Comparison of ENCODE assay signal across 13 cellular contexts in the genomic region with DNA sequence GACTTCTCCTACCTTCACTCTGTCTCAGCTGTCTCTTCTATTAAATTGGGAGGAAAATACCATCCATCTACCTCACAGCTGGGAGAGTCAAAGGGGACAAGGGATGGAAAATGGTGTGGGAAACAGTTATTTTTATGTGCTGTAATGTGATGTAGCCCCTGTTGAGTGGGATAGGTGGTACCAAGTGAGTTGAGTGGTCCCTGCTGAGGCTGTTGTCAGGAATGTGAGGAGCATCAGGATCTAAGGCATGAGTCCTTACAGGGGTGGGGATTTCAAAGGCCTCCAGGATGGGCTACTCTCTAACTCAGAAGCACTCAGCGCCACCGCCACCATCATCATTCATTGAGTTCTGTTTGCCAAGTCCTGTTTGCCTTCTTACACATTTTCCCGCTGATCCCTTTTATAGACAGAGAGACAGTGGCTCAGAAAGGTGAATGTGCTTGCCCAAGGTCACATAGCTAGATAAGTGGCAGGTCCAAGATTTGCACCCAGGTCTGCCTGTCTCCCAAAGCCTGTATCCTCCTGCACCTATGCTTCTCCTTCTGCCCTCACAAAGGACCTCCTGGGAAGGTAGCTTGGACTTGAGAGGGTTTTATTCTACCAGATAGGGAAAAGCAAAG. TPM values are rescaled to one million over a fixed set of nuclear protein-coding genes. Genes with fewer than 3 reads are reported as not detected.
A peak's percentile ranks its signal among the peaks of the same experiment; 100 is the strongest.
DNase-seq lines count a peak whose midpoint lies in the region; ATAC-seq, FAIRE-seq and TF ChIP-seq lines count a peak whose summit lies in the region.
"Had no signal": no experiment of that assay in that cellular context is flagged by ENCODE, and none has a peak within 500 bp of the region (broad histone marks: within the 10 kb centered on the region; RNA-seq: fewer than 3 reads in every experiment).

No MANE protein-coding gene starts in this region.

- CTCF ChIA-PET in activated CD4-positive, alpha-beta T cell treated with anti-CD3 and anti-CD28 coated beads for 36 hours (lab: Charles Lee): interaction anchor here (0.9 to 3.4 kb wide), 8 partner anchors 8 to 73 kb away, joined by 3 to 13 read pairs (median 6); no protein-coding TSS in a partner anchor

- H3K79me2 ChIP-seq in astrocyte (ENCODE audit: insufficient read depth, low read length): peaks cover 13% of the 10 kb centered on the region

- H4K20me1 ChIP-seq in astrocyte (ENCODE audit: insufficient read depth, low read length): peaks cover 3% of the 10 kb centered on the region

- POLR2A ChIA-PET in activated CD4-positive, alpha-beta T cell treated with anti-CD3 and anti-CD28 coated beads for 36 hours (lab: Charles Lee): no interaction called here

- H3K23ac ChIP-seq in mesenchymal stem cell (ENCODE audit: low read length in 2 of 2): peak overlapping the region in 1 of 2 experiments; percentile 77

- H3K9me3 ChIP-seq in astrocyte (ENCODE audit: insufficient read depth, low read depth, low read length) (no peaks in the 10 kb centered on the region), mesenchymal stem cell (ENCODE audit: control insufficient read depth, low read length) (no peaks in the 10 kb centered on the region), stomach (no peaks in the 10 kb centered on the region)

- H3K18ac ChIP-seq in mesenchymal stem cell (ENCODE audit: low read depth in 1 of 2, low read length in 2 of 2): peak overlapping the region; percentile 37 to 96

- H2BK120ac ChIP-seq in mesenchymal stem cell (ENCODE audit: low read depth, low read length): peak overlapping the region; percentile 37

- H3K4ac ChIP-seq in mesenchymal stem cell (ENCODE audit: low read depth in 1 of 2, low read length in 2 of 2): peak overlapping the region; percentile 27 to 95

- H4K8ac ChIP-seq in mesenchymal stem cell (ENCODE audit: low read length): peak overlapping the region; percentile 10

- no peak for TF ChIP-seq POLR2A in stomach (IDR thresholded peaks at IDR 0.05)

- H3K4me1 Mint-ChIP-seq in astrocyte (ENCODE audit: low read depth, unreplicated experiment): peaks cover 39% of the 10 kb centered on the region
- H3K4me1 Mint-ChIP-seq in activated CD4-positive, alpha-beta T cell treated with anti-CD3 and anti-CD28 coated beads for 36 hours: peaks cover 42% of the 10 kb centered on the region

- H3K36me3 Mint-ChIP-seq in astrocyte (ENCODE audit: low read depth, unreplicated experiment): no peaks in the 10 kb centered on the region
- H3K36me3 Mint-ChIP-seq in activated CD4-positive, alpha-beta T cell treated with anti-CD3 and anti-CD28 coated beads for 36 hours (ENCODE audit: low read depth): peaks cover 2% of the 10 kb centered on the region

- no peak for TF ChIP-seq EP300 in stomach (IDR thresholded peaks at IDR 0.05)

- H3K4me1 ChIP-seq in astrocyte (ENCODE audit: insufficient read depth, low read length): peaks cover 49% of the 10 kb centered on the region
- peaks cover 12% of the 10 kb centered on the region for H3K4me1 ChIP-seq in mesenchymal stem cell (ENCODE audit: control insufficient read depth, insufficient read depth, low read depth, low read length)
- H3K4me1 ChIP-seq in stomach: peaks cover 51 to 76% (median 58%) of the 10 kb centered on the region in 4 donors

- H2AFZ ChIP-seq in astrocyte (ENCODE audit: low read depth, low read length) (no peak overlapping the region), mesenchymal stem cell (ENCODE audit: low read depth, low read length) (no peak overlapping the region)

- no peak for FAIRE-seq in astrocyte (lab: Jason Lieb, UNC)
- FAIRE-seq: keratinocyte had no signal

- H3K79me1 ChIP-seq in mesenchymal stem cell (replicated peaks; ENCODE audit: low read length, poor library complexity, severe bottlenecking): peaks cover 1% of the 10 kb centered on the region

- 100% methylated on average over 3 of the region's 3 CpGs for WGBS in mesenchymal stem cell
- WGBS in stomach, 5 donors: 70 to 84% (median 82%) methylated on average over 3 of the region's 3 CpGs

- H2BK5ac ChIP-seq in mesenchymal stem cell (ENCODE audit: low read depth, low read length, poor library complexity, severe bottlenecking): no peak overlapping the region

- peak overlapping the region; percentile 97 for H3K27ac ChIP-seq in astrocyte (ENCODE audit: low read depth, low read length)
- no peak overlapping the region for H3K27ac ChIP-seq in mesenchymal stem cell (ENCODE audit: low read length, poor library complexity, severe bottlenecking)
- H3K27ac ChIP-seq in stomach: peak overlapping the region in 4 of 5 donors; percentile 96 to 97 (median 97)

- H2AK5ac ChIP-seq in mesenchymal stem cell (ENCODE audit: low read length, severe bottlenecking): peak overlapping the region; percentile 75

- DNase-seq in EH (ENCODE audit: low read depth) (peak; percentile 14), astrocyte (ENCODE audit: low read depth) (no peak), mesenchymal stem cell (no peak), stomach (no peak), retina (no peak), dedifferentiated amniotic fluid mesenchymal stem cell (ENCODE audit: extremely low spot score) (no peak), MV-4-11 (lab: John Stamatoyannopoulos, UW) (no peak)
- DNase-seq in activated CD4-positive, alpha-beta T cell treated with anti-CD3 and anti-CD28 coated beads for 36 hours: no peak
- DNase-seq: activated CD4-positive, alpha-beta T cell treated with anti-CD3 and anti-CD28 coated beads for 48 hours; activated naive CD4-positive, alpha-beta T cell; DMS 273 treated with DMSO at 0.1 percent for 48 hours; NCI-H2171 had no signal

- H3K27me3 Mint-ChIP-seq in astrocyte (ENCODE audit: low read depth, unreplicated experiment): no peaks in the 10 kb centered on the region
- H3K27me3 Mint-ChIP-seq in activated CD4-positive, alpha-beta T cell treated with anti-CD3 and anti-CD28 coated beads for 36 hours: peaks cover 14% of the 10 kb centered on the region

- no peaks in the 10 kb centered on the region for H3K9me3 Mint-ChIP-seq in astrocyte (ENCODE audit: unreplicated experiment)
- no peaks in the 10 kb centered on the region for H3K9me3 Mint-ChIP-seq in activated CD4-positive, alpha-beta T cell treated with anti-CD3 and anti-CD28 coated beads for 36 hours (ENCODE audit: low read depth)

- H3K27me3 ChIP-seq in astrocyte (ENCODE audit: insufficient read depth, low read length): no peaks in the 10 kb centered on the region
- peaks cover 0 to 11% of the 10 kb centered on the region in 2 experiments for H3K27me3 ChIP-seq in mesenchymal stem cell (ENCODE audit: control insufficient read depth in 1 of 2, insufficient read depth in 1 of 2, low read length in 2 of 2)
- H3K27me3 ChIP-seq in stomach: peaks cover 0 to 11% (median 8%) of the 10 kb centered on the region in 3 donors

- H3K36me3 ChIP-seq in astrocyte (ENCODE audit: insufficient read depth, low read length): no peaks in the 10 kb centered on the region
- no peaks in the 10 kb centered on the region for H3K36me3 ChIP-seq in mesenchymal stem cell (ENCODE audit: control insufficient read depth in 1 of 2, insufficient read depth in 2 of 2, low read depth in 1 of 2, low read length in 2 of 2)
- no peaks in the 10 kb centered on the region for H3K36me3 ChIP-seq in stomach

- ATAC-seq in activated CD4-positive, alpha-beta T cell treated with anti-CD3 and anti-CD28 coated beads for 36 hours: no peak

- intact Hi-C loops in stomach (cut with DNase I; ENCODE audit: low total_unique reads): no loop called here
- intact Hi-C loops in activated CD4-positive, alpha-beta T cell treated with anti-CD3 and anti-CD28 coated beads for 36 hours (cut with DNase I, micrococcal nuclease): no loop called here

- H2BK12ac ChIP-seq in mesenchymal stem cell (ENCODE audit: low read length in 2 of 2): peak overlapping the region; percentile 32 to 99

- TF ChIP-seq CTCF in astrocyte (IDR thresholded peaks at IDR 0.05; ENCODE audit: insufficient read depth, low read depth, low read length): no peak
- TF ChIP-seq CTCF in stomach (IDR thresholded peaks at IDR 0.05): no peak

- peak overlapping the region; percentile 36 for H4K91ac ChIP-seq in mesenchymal stem cell (ENCODE audit: low read length)

- peak overlapping the region in 1 of 2 experiments; percentile 44 for H3K14ac ChIP-seq in mesenchymal stem cell (ENCODE audit: low read length in 2 of 2)

- peak overlapping the region; percentile 95 for H3K27ac Mint-ChIP-seq in astrocyte (ENCODE audit: unreplicated experiment)
- H3K27ac Mint-ChIP-seq in activated CD4-positive, alpha-beta T cell treated with anti-CD3 and anti-CD28 coated beads for 36 hours: no peak overlapping the region

- H3K4me2 ChIP-seq in astrocyte (ENCODE audit: low read length) (no peak overlapping the region), mesenchymal stem cell (ENCODE audit: low read length, poor library complexity, severe bottlenecking) (no peak overlapping the region)

- H3K4me3 ChIP-seq in astrocyte (ENCODE audit: insufficient read depth, low read depth, low read length) (no peak overlapping the region), mesenchymal stem cell (ENCODE audit: insufficient read depth in 1 of 2, low read depth in 1 of 2, low read length in 2 of 2) (no peak overlapping the region), stomach (no peak overlapping the region)

- no peak overlapping the region for H3K4me3 Mint-ChIP-seq in astrocyte (ENCODE audit: unreplicated experiment)
- no peak overlapping the region for H3K4me3 Mint-ChIP-seq in activated CD4-positive, alpha-beta T cell treated with anti-CD3 and anti-CD28 coated beads for 36 hours

- H3K9ac ChIP-seq in astrocyte (ENCODE audit: low read length) (peak overlapping the region; percentile 99), mesenchymal stem cell (ENCODE audit: low read length) (peak overlapping the region; percentile 69)

- H2BK15ac ChIP-seq in mesenchymal stem cell (ENCODE audit: low read depth, poor library complexity, severe bottlenecking): peak overlapping the region; percentile 70

RNA-seq across cellular contexts. Expression of gene ID3, which starts 4.6 kb away (rescaled TPM):
- 91.4 and 94.3 TPM in 2 replicates for total RNA-seq in astrocyte
- polyA plus RNA-seq in mesenchymal stem cell (2013, experiment 1 of 2): 497 TPM
- 504 TPM for polyA plus RNA-seq in mesenchymal stem cell (2013, experiment 2 of 2)
- 1,000 to 10,000 TPM in 1 of 5 donors, 100 to 1,000 TPM in 3, 10 to 100 TPM in 1; 90.6 to 1,101 (median 120) TPM for total RNA-seq in stomach
- 100 to 1,000 TPM in 2 of 3 donors, 10 to 100 TPM in 1; 79.4 to 226 (median 139) TPM for polyA plus RNA-seq in stomach
- total RNA-seq in activated CD4-positive, alpha-beta T cell treated with anti-CD3 and anti-CD28 coated beads for 36 hours: 10 to 100 TPM; 42.6 to 43.9 TPM

RNA-seq across cellular contexts. Expression of gene E2F2, which starts 32.8 kb away (rescaled TPM):
- 0.11 TPM in 1 of 2 replicates, not detected in the other for total RNA-seq in astrocyte
- 0.59 TPM for polyA plus RNA-seq in mesenchymal stem cell (2013, experiment 1 of 2)
- 0.44 TPM for polyA plus RNA-seq in mesenchymal stem cell (2013, experiment 2 of 2)
- total RNA-seq in stomach: 10 to 100 TPM in 1 of 5 donors, 1 to 10 TPM in 3, under 1 TPM in 1; 0.58 to 27.8 (median 3.5) TPM
- 1 to 10 TPM in 1 of 3 donors, under 1 TPM in 2; 0.61 to 3.2 (median 0.87) TPM for polyA plus RNA-seq in stomach
- total RNA-seq in activated CD4-positive, alpha-beta T cell treated with anti-CD3 and anti-CD28 coated beads for 36 hours: 10 to 100 TPM; 25.0 to 32.0 TPM
